In the genomic region with DNA sequence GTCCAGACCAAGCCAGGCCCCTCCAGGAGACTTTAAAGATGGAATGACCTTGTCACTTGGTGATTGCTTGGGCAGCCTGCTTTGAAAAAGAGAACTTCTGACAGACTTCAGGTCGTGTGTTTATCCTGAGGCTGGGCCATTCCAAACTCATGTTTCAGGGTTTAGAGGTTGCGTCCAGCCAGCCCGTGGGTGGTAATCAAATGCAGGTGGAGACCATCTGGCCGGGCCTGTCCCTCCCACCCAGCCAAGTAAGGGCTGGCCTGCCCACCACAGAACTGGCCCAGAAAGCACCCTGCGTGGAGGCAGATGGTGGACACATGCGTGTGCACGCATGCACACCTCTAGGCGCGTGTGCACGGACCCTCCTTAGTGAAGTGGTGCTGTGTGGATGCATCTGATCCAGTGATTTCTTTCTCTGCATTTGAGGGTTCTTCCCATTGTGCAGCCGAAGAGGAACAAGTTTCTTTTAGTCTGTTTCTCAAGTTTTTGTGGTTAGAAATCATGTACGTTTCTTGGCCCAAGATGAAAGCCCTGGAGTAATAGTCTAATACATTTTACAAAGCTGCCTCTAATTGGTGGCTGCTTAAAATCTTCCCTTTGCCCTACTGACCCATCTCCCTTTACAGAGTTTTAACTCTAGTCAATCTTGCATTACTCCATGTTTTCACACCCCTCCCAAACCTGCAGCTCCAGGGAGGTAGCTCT, we compare ENCODE assay signal across 18 cellular contexts. TPM values are rescaled to one million over a fixed set of nuclear protein-coding genes. Genes with fewer than 3 reads are reported as not detected.
DNase-seq lines count a peak whose midpoint lies in the region; TF ChIP-seq lines count a peak whose summit lies in the region.
"Had no signal": no experiment of that assay in that cellular context is flagged by ENCODE, and none has a peak within 500 bp of the region (broad histone marks: within the 10 kb centered on the region; RNA-seq: fewer than 3 reads in every experiment).

No MANE protein-coding gene starts in this region.

- no peak overlapping the region for H2BK5ac ChIP-seq in mesenchymal stem cell (ENCODE audit: low read depth, low read length, poor library complexity, severe bottlenecking)

- H3K4ac ChIP-seq in mesenchymal stem cell (ENCODE audit: low read depth in 1 of 2, low read length in 2 of 2): no peak overlapping the region

- peaks cover 25% of the 10 kb centered on the region for H3K79me1 ChIP-seq in mesenchymal stem cell (replicated peaks; ENCODE audit: low read length, poor library complexity, severe bottlenecking)

- no peaks in the 10 kb centered on the region for H3K9me3 Mint-ChIP-seq in activated CD4-positive, alpha-beta memory T cell treated with anti-CD3 and anti-CD28 coated beads, Interleukin-2, amount 10 ng/mL, durations not matched to agents 7 days and 5 days
- H3K9me3 Mint-ChIP-seq: activated naive CD8-positive, alpha-beta T cell treated with anti-CD3 and anti-CD28 coated beads, Interleukin-2, amount 10 ng/mL, durations not matched to agents 7 days and 5 days; memory B cell; WTC11 had no signal

- no peak overlapping the region for H3K4me3 Mint-ChIP-seq in activated CD4-positive, alpha-beta memory T cell treated with anti-CD3 and anti-CD28 coated beads, Interleukin-2, amount 10 ng/mL, durations not matched to agents 7 days and 5 days
- H3K4me3 Mint-ChIP-seq: activated naive CD8-positive, alpha-beta T cell treated with anti-CD3 and anti-CD28 coated beads, Interleukin-2, amount 10 ng/mL, durations not matched to agents 7 days and 5 days; memory B cell; WTC11 had no signal

- H4K91ac ChIP-seq in mesenchymal stem cell (ENCODE audit: low read length): peak overlapping the region; percentile 86

- no peak overlapping the region for H3K4me3 ChIP-seq in BLaER1
- H3K4me3 ChIP-seq in HFF-Myc (replicated peaks; ENCODE audit: low read depth, low read length): peak overlapping the region; percentile 16
- no peak overlapping the region for H3K4me3 ChIP-seq in brain microvascular endothelial cell (ENCODE audit: low read depth, low read length)
- H3K4me3 ChIP-seq in mesenchymal stem cell (ENCODE audit: insufficient read depth in 1 of 2, low read depth in 1 of 2, low read length in 2 of 2): peak overlapping the region in 1 of 2 experiments; percentile 38
- H3K4me3 ChIP-seq in transverse colon: no peak overlapping the region
- H3K4me3 ChIP-seq: dorsolateral prefrontal cortex, gastroesophageal sphincter, SK-N-MC, skin epidermis had no signal

- H2AK5ac ChIP-seq in mesenchymal stem cell (ENCODE audit: low read length, severe bottlenecking): no peak overlapping the region

- no peaks in the 10 kb centered on the region for H3K9me3 ChIP-seq in BLaER1
- H3K9me3 ChIP-seq in mesenchymal stem cell (ENCODE audit: control insufficient read depth, low read length): no peaks in the 10 kb centered on the region
- H3K9me3 ChIP-seq in transverse colon: no peaks in the 10 kb centered on the region
- H3K9me3 ChIP-seq: gastroesophageal sphincter had no signal

- TF ChIP-seq CTCF in HFF-Myc (IDR thresholded peaks at IDR 0.05; ENCODE audit: low read depth, low read length, missing control alignments): no peak
- TF ChIP-seq CTCF in brain microvascular endothelial cell (IDR thresholded peaks at IDR 0.05; ENCODE audit: low read depth, low read length, missing control alignments): no peak
- TF ChIP-seq CTCF in transverse colon (IDR thresholded peaks at IDR 0.05): no peak

- peaks cover 42% of the 10 kb centered on the region for H4K20me1 ChIP-seq in BLaER1

- no peak for TF ChIP-seq EP300 in transverse colon (IDR thresholded peaks at IDR 0.05; ENCODE audit: low read depth)

- in situ Hi-C loops in brain microvascular endothelial cell (cut with HindIII; ENCODE audit: low pct_ligation_motif_present, low sequenced_read_pairs) (no loop called here), transverse colon (cut with MboI; ENCODE audit: low pct_ligation_motif_present in 1 of 4, low pct_unique_long_range_greater_than_20kb in 1 of 4, low sequenced_read_pairs in 3 of 4) (no loop called here)

- H3K23ac ChIP-seq in mesenchymal stem cell (ENCODE audit: low read length in 2 of 2): no peak overlapping the region

- CTCF ChIA-PET in activated CD4-positive, alpha-beta memory T cell treated with anti-CD3 and anti-CD28 coated beads, Interleukin-2, amount 10 ng/mL, durations not matched to agents 7 days and 5 days (lab: Charles Lee): no interaction called here

- no peak overlapping the region for H2BK120ac ChIP-seq in mesenchymal stem cell (ENCODE audit: low read depth, low read length)

- DNase-seq in HFF-Myc (ENCODE audit: extremely low read depth, low read depth): peak; percentile 85
- peak; percentile 2 for DNase-seq in brain microvascular endothelial cell
- DNase-seq in mesenchymal stem cell: no peak
- no peak for DNase-seq in activated CD4-positive, alpha-beta memory T cell treated with anti-CD3 and anti-CD28 coated beads, Interleukin-2, amount 10 ng/mL, durations not matched to agents 7 days and 5 days
- no peak for DNase-seq in DMS79 (lab: John Stamatoyannopoulos, UW)
- no peak for DNase-seq in activated CD8-positive, alpha-beta memory T cell treated with anti-CD3 and anti-CD28 coated beads for 24 hours
- no peak for DNase-seq in transverse colon
- DNase-seq: activated naive CD8-positive, alpha-beta T cell treated with anti-CD3 and anti-CD28 coated beads, Interleukin-2, amount 10 ng/mL, durations not matched to agents 7 days and 5 days; NCI-H1048; NK-92 treated with Interleukin-12 subunit alpha and Interleukin-12 subunit beta, amount 100 ng/mL, for 24 hours; stimulated activated naive CD8-positive, alpha-beta T cell treated with anti-CD3 and anti-CD28 coated beads, Interleukin-15, Interleukin-2, amounts not matched to agents 100 U/mL and 50 U/mL, for 24 hours had no signal

- 0 out of 2 replicates have a peak overlapping the region, but pooled peaks have one; percentile 27 for H3K4me2 ChIP-seq in BLaER1
- H3K4me2 ChIP-seq in mesenchymal stem cell (ENCODE audit: low read length, poor library complexity, severe bottlenecking): no peak overlapping the region

- H3K18ac ChIP-seq in mesenchymal stem cell (ENCODE audit: low read depth in 1 of 2, low read length in 2 of 2): no peak overlapping the region

- H3K9ac ChIP-seq in BLaER1 (no peak overlapping the region), mesenchymal stem cell (ENCODE audit: low read length) (peak overlapping the region; percentile 49)

- H3K27me3 Mint-ChIP-seq in activated CD4-positive, alpha-beta memory T cell treated with anti-CD3 and anti-CD28 coated beads, Interleukin-2, amount 10 ng/mL, durations not matched to agents 7 days and 5 days: no peaks in the 10 kb centered on the region
- H3K27me3 Mint-ChIP-seq: activated naive CD8-positive, alpha-beta T cell treated with anti-CD3 and anti-CD28 coated beads, Interleukin-2, amount 10 ng/mL, durations not matched to agents 7 days and 5 days; memory B cell had no signal

- H3K27ac Mint-ChIP-seq in activated CD4-positive, alpha-beta memory T cell treated with anti-CD3 and anti-CD28 coated beads, Interleukin-2, amount 10 ng/mL, durations not matched to agents 7 days and 5 days: no peak overlapping the region
- H3K27ac Mint-ChIP-seq: activated naive CD8-positive, alpha-beta T cell treated with anti-CD3 and anti-CD28 coated beads, Interleukin-2, amount 10 ng/mL, durations not matched to agents 7 days and 5 days; memory B cell; WTC11 had no signal

- H4K8ac ChIP-seq in mesenchymal stem cell (ENCODE audit: low read length): no peak overlapping the region

- H2BK15ac ChIP-seq in mesenchymal stem cell (ENCODE audit: low read depth, poor library complexity, severe bottlenecking): no peak overlapping the region

- H3K36me3 ChIP-seq in BLaER1: peaks cover 38% of the 10 kb centered on the region
- H3K36me3 ChIP-seq in brain microvascular endothelial cell (replicated peaks): peaks cover 11% of the 10 kb centered on the region
- H3K36me3 ChIP-seq in mesenchymal stem cell (ENCODE audit: control insufficient read depth in 1 of 2, insufficient read depth in 2 of 2, low read depth in 1 of 2, low read length in 2 of 2): peaks cover 13 to 18% of the 10 kb centered on the region in 2 experiments
- no peaks in the 10 kb centered on the region for H3K36me3 ChIP-seq in transverse colon

- no peak overlapping the region for H2BK12ac ChIP-seq in mesenchymal stem cell (ENCODE audit: low read length in 2 of 2)

- no peak overlapping the region for H3K27ac ChIP-seq in BLaER1
- H3K27ac ChIP-seq in brain microvascular endothelial cell: no peak overlapping the region
- H3K27ac ChIP-seq in mesenchymal stem cell (ENCODE audit: low read length, poor library complexity, severe bottlenecking): no peak overlapping the region
- H3K27ac ChIP-seq in transverse colon: no peak overlapping the region
- H3K27ac ChIP-seq: gastroesophageal sphincter, SK-N-MC, skin epidermis had no signal

- intact Hi-C loops in transverse colon (cut with DNase I; ENCODE audit: low total_unique reads): no loop called here

- 86% methylated on average over 12 of the region's 12 CpGs for WGBS in mesenchymal stem cell
- WGBS in transverse colon (ENCODE audit: low coverage in 1 of 2), 2 donors: 63 to 78% methylated on average over 2 to 12 of the region's 12 CpGs

- H2AFZ ChIP-seq in mesenchymal stem cell (ENCODE audit: low read depth, low read length): no peak overlapping the region

- peaks cover 7% of the 10 kb centered on the region for H3K4me1 Mint-ChIP-seq in activated CD4-positive, alpha-beta memory T cell treated with anti-CD3 and anti-CD28 coated beads, Interleukin-2, amount 10 ng/mL, durations not matched to agents 7 days and 5 days
- H3K4me1 Mint-ChIP-seq: WTC11 had no signal

- H3K36me3 Mint-ChIP-seq in activated CD4-positive, alpha-beta memory T cell treated with anti-CD3 and anti-CD28 coated beads, Interleukin-2, amount 10 ng/mL, durations not matched to agents 7 days and 5 days (ENCODE audit: low read depth): peaks cover 12% of the 10 kb centered on the region

- POLR2A ChIA-PET in activated CD4-positive, alpha-beta memory T cell treated with anti-CD3 and anti-CD28 coated beads, Interleukin-2, amount 10 ng/mL, durations not matched to agents 7 days and 5 days (lab: Charles Lee): no interaction called here

- H3K27me3 ChIP-seq in BLaER1 (no peaks in the 10 kb centered on the region), brain microvascular endothelial cell (replicated peaks) (no peaks in the 10 kb centered on the region), mesenchymal stem cell (ENCODE audit: control insufficient read depth in 1 of 2, insufficient read depth in 1 of 2, low read length in 2 of 2) (no peaks in the 10 kb centered on the region), transverse colon (no peaks in the 10 kb centered on the region)
- H3K27me3 ChIP-seq: dorsolateral prefrontal cortex, gastroesophageal sphincter had no signal

- TF ChIP-seq POLR2A in transverse colon (IDR thresholded peaks at IDR 0.05): no peak

- no peak overlapping the region for H3K14ac ChIP-seq in mesenchymal stem cell (ENCODE audit: low read length in 2 of 2)

- H3K4me1 ChIP-seq in BLaER1: peaks cover 20% of the 10 kb centered on the region
- H3K4me1 ChIP-seq in mesenchymal stem cell (ENCODE audit: control insufficient read depth, insufficient read depth, low read depth, low read length): peaks cover 5% of the 10 kb centered on the region
- H3K4me1 ChIP-seq in transverse colon: peaks cover 0 to 9% (median 3%) of the 10 kb centered on the region in 4 donors

RNA-seq across cellular contexts. Expression of a gene that starts 43.0 kb away (rescaled TPM):
- 11.6 TPM for polyA plus RNA-seq in mesenchymal stem cell (2013, experiment 1 of 2)
- 11.5 TPM for polyA plus RNA-seq in mesenchymal stem cell (2013, experiment 2 of 2)
- total RNA-seq in activated CD4-positive, alpha-beta memory T cell treated with anti-CD3 and anti-CD28 coated beads, Interleukin-2, amount 10 ng/mL, durations not matched to agents 7 days and 5 days: 10 to 100 TPM; 18.0 to 19.6 TPM
- 10 to 100 TPM in 1 of 4 donors, 1 to 10 TPM in 3; 5.4 to 13.8 (median 6.6) TPM for total RNA-seq in transverse colon

RNA-seq across cellular contexts. Expression of a gene that starts 44.2 kb away (rescaled TPM):
- 87.9 TPM for polyA plus RNA-seq in mesenchymal stem cell (2013, experiment 1 of 2)
- polyA plus RNA-seq in mesenchymal stem cell (2013, experiment 2 of 2): 88.7 TPM
- 10 to 100 TPM; 74.3 to 78.9 TPM for total RNA-seq in activated CD4-positive, alpha-beta memory T cell treated with anti-CD3 and anti-CD28 coated beads, Interleukin-2, amount 10 ng/mL, durations not matched to agents 7 days and 5 days
- 10 to 100 TPM; 49.7 to 90.8 (median 79.4) TPM for total RNA-seq in transverse colon

Comparison
In these comparisons a context has a peak if more than half of its experiments do, and no peak if none do; other contexts are left out.
1. DNase-seq: peak in HFF-Myc (single experiment) and brain microvascular endothelial cell (single experiment); none in mesenchymal stem cell (single experiment), activated CD4-positive, alpha-beta memory T cell treated with anti-CD3 and anti-CD28 coated beads, Interleukin-2, amount 10 ng/mL, durations not matched to agents 7 days and 5 days (single experiment), DMS79 (single experiment), activated CD8-positive, alpha-beta memory T cell treated with anti-CD3 and anti-CD28 coated beads for 24 hours (single experiment) and transverse colon (single experiment).